ENCODE assay signal across 11 cellular contexts in genomic region chr19:15104003-15104402, GRCh38. TPM values are rescaled to one million over a fixed set of nuclear protein-coding genes. Genes with fewer than 3 reads are reported as not detected.
"Had no signal": no experiment of that assay in that cellular context is flagged by ENCODE, and none has a peak within 500 bp of the region (broad histone marks: within the 10 kb centered on the region; RNA-seq: fewer than 3 reads in every experiment).

No MANE protein-coding gene starts in this region.

- H3K4me3 Mint-ChIP-seq: HFFc6, IgD-negative memory B cell had no signal

- ATAC-seq: HepG2 had no signal

- H3K4me3 ChIP-seq: GM23248, HAP-1 had no signal

- DNase-seq: GM23248, GOT3, H7, HFFc6, KBM-7 had no signal

- H3K36me3 ChIP-seq: HAP-1 had no signal

- H3K27ac ChIP-seq: GM23248, HL-60 had no signal

- H3K27ac Mint-ChIP-seq: HFFc6, IgD-negative memory B cell had no signal

RNA-seq across cellular contexts. Expression of gene OR1I1, which starts 22.0 kb away (rescaled TPM):
- total RNA-seq: GM23248, H4, H7, HepG2, HFFc6, HT1080 had no signal

RNA-seq across cellular contexts. Expression of gene CASP14, which starts 54.7 kb away (rescaled TPM):
- total RNA-seq: GM23248, H4, H7, HepG2, HFFc6 had no signal
